Comparison of ENCODE assay signal across 39 cellular contexts in genomic region chr18:78947291-78947690, GRCh38. TPM values are rescaled to one million over a fixed set of nuclear protein-coding genes. Genes with fewer than 3 reads are reported as not detected.
"Had no signal": no experiment of that assay in that cellular context is flagged by ENCODE, and none has a peak within 500 bp of the region (broad histone marks: within the 10 kb centered on the region; RNA-seq: fewer than 3 reads in every experiment).

No MANE protein-coding gene starts in this region.

- H3K27me3 ChIP-seq: ascending aorta, colonic mucosa had no signal

- DNase-seq: activated CD4-positive, alpha-beta memory T cell treated with anti-CD3 and anti-CD28 coated beads for 36 hours; activated CD4-positive, alpha-beta T cell treated with anti-CD3 and anti-CD28 coated beads for 36 hours; activated CD4-positive, alpha-beta T cell treated with anti-CD3 and anti-CD28 coated beads, Interleukin-2, amount 10 ng/mL, durations not matched to agents 24 days and 14 days; activated CD4-positive, CD25-positive, alpha-beta regulatory T cell; activated CD4-positive, CD25-positive, alpha-beta regulatory T cell treated with anti-CD3 and anti-CD28 coated beads, Interleukin-2, amount 50 U/mL, for 72 hours; activated CD8-positive, alpha-beta memory T cell treated with anti-CD3 and anti-CD28 coated beads, Interleukin-2, amount 10 ng/mL, durations not matched to agents 7 days and 5 days; activated CD8-positive, alpha-beta memory T cell treated with anti-CD3 and anti-CD28 coated beads, Interleukin-2, amount 50 U/mL, for 4 hours; activated CD8-positive, alpha-beta T cell treated with anti-CD3 and anti-CD28 coated beads, Interleukin-2, amount 10 ng/mL, durations not matched to agents 7 days and 5 days; activated effector memory CD4-positive, alpha-beta T cell treated with anti-CD3 and anti-CD28 coated beads, Interleukin-2, amount 50 U/mL, for 16 hours; activated naive CD4-positive, alpha-beta T cell treated with anti-CD3 and anti-CD28 coated beads for 36 hours; activated naive CD8-positive, alpha-beta T cell treated with anti-CD3 and anti-CD28 coated beads for 36 hours; activated naive CD8-positive, alpha-beta T cell treated with anti-CD3 and anti-CD28 coated beads, Interleukin-2, amount 50 U/mL, for 24 hours; activated T-cell treated with anti-CD3 and anti-CD28 coated beads, Interleukin-2, amount 50 U/mL, for 1 hour; activated T-cell treated with anti-CD3 and anti-CD28 coated beads, Interleukin-2, amount 50 U/mL, for 48 hours; adrenal gland; amygdala; central memory CD4-positive, alpha-beta T cell; cerebellar nuclear complex; colonic mucosa; effector CD8-positive, alpha-beta T cell; esophagus squamous epithelium; foreskin melanocyte; T-helper 2 cell had no signal

- H3K27ac Mint-ChIP-seq: activated CD4-positive, alpha-beta memory T cell treated with anti-CD3 and anti-CD28 coated beads for 36 hours; activated CD4-positive, alpha-beta T cell treated with anti-CD3 and anti-CD28 coated beads for 36 hours; activated CD4-positive, alpha-beta T cell treated with anti-CD3 and anti-CD28 coated beads, Interleukin-2, amount 10 ng/mL, durations not matched to agents 24 days and 14 days; activated CD8-positive, alpha-beta memory T cell treated with anti-CD3 and anti-CD28 coated beads, Interleukin-2, amount 10 ng/mL, durations not matched to agents 7 days and 5 days; activated CD8-positive, alpha-beta T cell treated with anti-CD3 and anti-CD28 coated beads, Interleukin-2, amount 10 ng/mL, durations not matched to agents 7 days and 5 days; activated naive CD4-positive, alpha-beta T cell treated with anti-CD3 and anti-CD28 coated beads for 36 hours; activated naive CD4-positive, alpha-beta T cell treated with anti-CD3 and anti-CD28 coated beads, Interleukin-2, amount 50 U/mL, for 24 hours; activated naive CD8-positive, alpha-beta T cell treated with anti-CD3 and anti-CD28 coated beads for 36 hours; activated naive CD8-positive, alpha-beta T cell treated with anti-CD3 and anti-CD28 coated beads, Interleukin-2, amount 50 U/mL, for 24 hours; activated T-helper 1 cell treated with anti-CD3 and anti-CD28 coated beads, Interleukin-12 subunit alpha, Interleukin-12 subunit beta, Interleukin-2, Interleukin-4 antibody, amounts not matched to agents 30 ng/mL and 10 ng/mL and 1 ng/mL, durations not matched to agents 14 hours and 24 hours and 36 hours; activated T-helper 2 cell treated with anti-CD3 and anti-CD28 coated beads, Interferon-gamma antibody, Interleukin-2, Interleukin-4, amounts not matched to agents 10 μg/mL and 5 μg/mL and 100 μg/mL, durations not matched to agents 14 hours and 24 hours and 36 hours; brain had no signal

- H3K4me3 ChIP-seq: adrenal gland, ascending aorta, breast epithelium, cardiac muscle cell, colonic mucosa, esophagus squamous epithelium, gastroesophageal sphincter had no signal

- H3K36me3 ChIP-seq: adrenal gland, ascending aorta, breast epithelium, cardiac muscle cell, colonic mucosa, esophagus squamous epithelium, gastroesophageal sphincter had no signal

- ATAC-seq: activated CD4-positive, alpha-beta T cell treated with anti-CD3 and anti-CD28 coated beads for 36 hours; activated CD8-positive, alpha-beta memory T cell treated with anti-CD3 and anti-CD28 coated beads, Interleukin-2, amount 10 ng/mL, durations not matched to agents 7 days and 5 days; activated CD8-positive, alpha-beta T cell treated with anti-CD3 and anti-CD28 coated beads, Interleukin-2, amount 10 ng/mL, durations not matched to agents 7 days and 5 days; activated naive CD8-positive, alpha-beta T cell treated with anti-CD3 and anti-CD28 coated beads, Interleukin-2, amount 50 U/mL, for 24 hours; gastroesophageal sphincter had no signal

- FAIRE-seq: endometrium, endothelial cell of umbilical vein had no signal

- H3K4me3 Mint-ChIP-seq: activated CD4-positive, alpha-beta memory T cell treated with anti-CD3 and anti-CD28 coated beads for 36 hours; activated CD4-positive, alpha-beta T cell treated with anti-CD3 and anti-CD28 coated beads for 36 hours; activated CD4-positive, alpha-beta T cell treated with anti-CD3 and anti-CD28 coated beads, Interleukin-2, amount 10 ng/mL, durations not matched to agents 24 days and 14 days; activated CD8-positive, alpha-beta memory T cell treated with anti-CD3 and anti-CD28 coated beads, Interleukin-2, amount 10 ng/mL, durations not matched to agents 7 days and 5 days; activated CD8-positive, alpha-beta T cell treated with anti-CD3 and anti-CD28 coated beads, Interleukin-2, amount 10 ng/mL, durations not matched to agents 7 days and 5 days; activated naive CD4-positive, alpha-beta T cell treated with anti-CD3 and anti-CD28 coated beads for 36 hours; activated naive CD4-positive, alpha-beta T cell treated with anti-CD3 and anti-CD28 coated beads, Interleukin-2, amount 50 U/mL, for 24 hours; activated naive CD8-positive, alpha-beta T cell treated with anti-CD3 and anti-CD28 coated beads for 36 hours; activated naive CD8-positive, alpha-beta T cell treated with anti-CD3 and anti-CD28 coated beads, Interleukin-2, amount 50 U/mL, for 24 hours; activated T-helper 1 cell treated with anti-CD3 and anti-CD28 coated beads, Interleukin-12 subunit alpha, Interleukin-12 subunit beta, Interleukin-2, Interleukin-4 antibody, amounts not matched to agents 30 ng/mL and 10 ng/mL and 1 ng/mL, durations not matched to agents 14 hours and 24 hours and 36 hours; brain had no signal

- H3K4me1 Mint-ChIP-seq: activated CD4-positive, alpha-beta T cell treated with anti-CD3 and anti-CD28 coated beads for 36 hours; activated CD4-positive, alpha-beta T cell treated with anti-CD3 and anti-CD28 coated beads, Interleukin-2, amount 10 ng/mL, durations not matched to agents 24 days and 14 days; activated CD8-positive, alpha-beta memory T cell treated with anti-CD3 and anti-CD28 coated beads, Interleukin-2, amount 10 ng/mL, durations not matched to agents 7 days and 5 days; activated naive CD4-positive, alpha-beta T cell treated with anti-CD3 and anti-CD28 coated beads, Interleukin-2, amount 50 U/mL, for 24 hours; activated naive CD8-positive, alpha-beta T cell treated with anti-CD3 and anti-CD28 coated beads for 36 hours; activated naive CD8-positive, alpha-beta T cell treated with anti-CD3 and anti-CD28 coated beads, Interleukin-2, amount 50 U/mL, for 24 hours had no signal

- H3K9me3 ChIP-seq: adrenal gland, ascending aorta, colonic mucosa, esophagus squamous epithelium had no signal

- H3K4me1 ChIP-seq: adrenal gland, ascending aorta, breast epithelium, colonic mucosa, esophagus squamous epithelium, gastroesophageal sphincter had no signal

- H3K36me3 Mint-ChIP-seq: activated CD4-positive, alpha-beta memory T cell treated with anti-CD3 and anti-CD28 coated beads for 36 hours; activated CD8-positive, alpha-beta memory T cell treated with anti-CD3 and anti-CD28 coated beads, Interleukin-2, amount 10 ng/mL, durations not matched to agents 7 days and 5 days; activated naive CD4-positive, alpha-beta T cell treated with anti-CD3 and anti-CD28 coated beads, Interleukin-2, amount 50 U/mL, for 24 hours; activated naive CD8-positive, alpha-beta T cell treated with anti-CD3 and anti-CD28 coated beads for 36 hours; brain had no signal

- H3K27ac ChIP-seq: adrenal gland, ascending aorta, breast epithelium, cardiac muscle cell, colonic mucosa, epithelial cell of prostate, esophagus squamous epithelium, gastroesophageal sphincter had no signal

RNA-seq across cellular contexts. Expression of gene SALL3, which starts 32.3 kb away (rescaled TPM):
- total RNA-seq: activated CD4-positive, alpha-beta memory T cell treated with anti-CD3 and anti-CD28 coated beads for 36 hours; activated CD4-positive, alpha-beta T cell treated with anti-CD3 and anti-CD28 coated beads for 36 hours; activated CD4-positive, alpha-beta T cell treated with anti-CD3 and anti-CD28 coated beads, Interleukin-2, amount 10 ng/mL, durations not matched to agents 24 days and 14 days; activated CD8-positive, alpha-beta memory T cell treated with anti-CD3 and anti-CD28 coated beads, Interleukin-2, amount 10 ng/mL, durations not matched to agents 7 days and 5 days; activated CD8-positive, alpha-beta T cell treated with anti-CD3 and anti-CD28 coated beads, Interleukin-2, amount 10 ng/mL, durations not matched to agents 7 days and 5 days; activated naive CD4-positive, alpha-beta T cell treated with anti-CD3 and anti-CD28 coated beads for 36 hours; activated naive CD8-positive, alpha-beta T cell treated with anti-CD3 and anti-CD28 coated beads for 36 hours; activated T-helper 1 cell treated with anti-CD3 and anti-CD28 coated beads, Interleukin-12 subunit alpha, Interleukin-12 subunit beta, Interleukin-2, Interleukin-4 antibody, amounts not matched to agents 30 ng/mL and 10 ng/mL and 1 ng/mL, durations not matched to agents 14 hours and 24 hours and 36 hours; activated T-helper 2 cell treated with anti-CD3 and anti-CD28 coated beads, Interferon-gamma antibody, Interleukin-2, Interleukin-4, amounts not matched to agents 10 μg/mL and 5 μg/mL and 100 μg/mL, durations not matched to agents 14 hours and 24 hours and 36 hours; ascending aorta; breast epithelium; dermis microvascular lymphatic vessel endothelial cell; endothelial cell of umbilical vein; esophagus squamous epithelium; fibroblast of lung; fibroblast of villous mesenchyme; gastroesophageal sphincter; T-helper 1 cell treated with Interleukin-12 subunit alpha and Interleukin-12 subunit beta and Interleukin-4 antibody, amounts not matched to agents 30 ng/mL and 1 ng/mL, for 36 hours had no signal
- polyA plus RNA-seq: adrenal gland, endothelial cell of umbilical vein, esophagus, fibroblast of lung had no signal
